Comparison of ENCODE assay signal across 17 cellular contexts in the genomic region with DNA sequence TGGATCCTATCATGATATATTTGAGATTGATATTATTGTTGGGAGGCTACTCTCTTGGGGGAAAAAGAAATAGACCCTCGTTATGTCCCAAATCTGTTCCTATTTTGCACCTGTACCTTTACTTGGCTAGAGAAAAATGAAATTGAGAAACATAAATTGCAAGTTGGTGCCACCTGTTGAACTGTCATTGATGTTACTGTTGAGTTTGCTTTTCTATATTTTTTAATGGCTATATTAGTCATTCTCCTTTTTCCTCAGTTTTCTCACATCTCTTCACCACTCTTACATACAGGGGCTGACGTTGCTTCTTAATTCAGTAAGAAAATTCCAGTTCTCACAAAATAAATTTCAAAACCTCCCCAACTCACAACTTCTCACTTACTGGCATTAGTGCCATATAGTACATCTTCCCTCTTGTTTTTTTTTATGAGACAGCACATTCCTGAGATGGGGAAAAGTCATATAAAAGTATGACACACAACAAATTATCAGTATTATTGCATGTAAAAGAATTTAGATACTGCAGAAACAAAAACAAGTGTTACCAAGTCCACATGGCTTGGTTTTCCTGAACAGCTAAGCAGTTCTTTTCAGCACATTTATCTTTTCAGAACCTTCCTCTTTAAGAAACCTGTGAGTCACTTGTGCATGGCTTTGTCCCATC.
DNase-seq lines count a peak whose midpoint lies in the region; ATAC-seq, FAIRE-seq and TF ChIP-seq lines count a peak whose summit lies in the region.
"Had no signal": no experiment of that assay in that cellular context is flagged by ENCODE, and none has a peak within 500 bp of the region (broad histone marks: within the 10 kb centered on the region; RNA-seq: fewer than 3 reads in every experiment).

No MANE protein-coding gene starts in this region.

- no peak for TF ChIP-seq POLR2A in endothelial cell of umbilical vein (IDR thresholded peaks at IDR 0.05; ENCODE audit: low read depth, low read length)

- peak; percentile 53 for FAIRE-seq in endothelial cell of umbilical vein (lab: Jason Lieb, UNC)

- H2AFZ ChIP-seq in OCI-LY3 (ENCODE audit: low read depth, low read length): no peak overlapping the region
- no peak overlapping the region for H2AFZ ChIP-seq in endothelial cell of umbilical vein (ENCODE audit: low read depth, low read length)
- H2AFZ ChIP-seq in smooth muscle cell (ENCODE audit: low read depth): no peak overlapping the region

- 60% methylated on average over 2 of the region's 2 CpGs for WGBS in smooth muscle cell (ENCODE audit: low lambda C conversion rate)

- dilution Hi-C loops in endothelial cell of umbilical vein (cut with MboI; ENCODE audit: extremely low pct_ligation_motif_present, low sequenced_read_pairs): no loop called here

- ATAC-seq in GM19324 (IDR thresholded peaks at IDR 0.05; ENCODE audit: low FRiP score, unreplicated experiment): no peak
- ATAC-seq: heart right ventricle had no signal

- no peaks in the 10 kb centered on the region for H3K9me1 ChIP-seq in endothelial cell of umbilical vein (replicated peaks; ENCODE audit: control insufficient read depth, extremely low read depth, insufficient read depth, low read length)

- intact Hi-C loops in endothelial cell of umbilical vein (cut with micrococcal nuclease): no loop called here

- H3K9ac ChIP-seq in OCI-LY3 (ENCODE audit: low read length) (no peak overlapping the region), endothelial cell of umbilical vein (replicated peaks; ENCODE audit: extremely low read depth, insufficient read depth, low read length) (no peak overlapping the region), smooth muscle cell (ENCODE audit: low read depth) (no peak overlapping the region)

- H3K9me3 ChIP-seq in OCI-LY3 (ENCODE audit: insufficient read depth, low read length): peaks cover 3% of the 10 kb centered on the region; the same call in 1 of the 2 replicates
- no peaks in the 10 kb centered on the region for H3K9me3 ChIP-seq in endothelial cell of umbilical vein (replicated peaks; ENCODE audit: control insufficient read depth, insufficient read depth, low read length)
- H3K9me3 ChIP-seq in smooth muscle cell (replicated peaks; ENCODE audit: low read depth): no peaks in the 10 kb centered on the region

- H3K27ac ChIP-seq in OCI-LY3 (ENCODE audit: low read length) (no peak overlapping the region), endothelial cell of umbilical vein (ENCODE audit: insufficient read depth, low read depth, low read length) (no peak overlapping the region), smooth muscle cell (ENCODE audit: low read depth) (no peak overlapping the region)
- H3K27ac ChIP-seq: heart right ventricle, RWPE1 had no signal

- H3F3A ChIP-seq in smooth muscle cell (ENCODE audit: low read depth): peaks cover 6% of the 10 kb centered on the region

- no peaks in the 10 kb centered on the region for H3K79me2 ChIP-seq in OCI-LY3 (ENCODE audit: low read length)
- H3K79me2 ChIP-seq in endothelial cell of umbilical vein (ENCODE audit: control insufficient read depth, insufficient read depth, low read length): no peaks in the 10 kb centered on the region
- H3K79me2 ChIP-seq in smooth muscle cell (ENCODE audit: low read depth): no peaks in the 10 kb centered on the region

- peak; percentile 30; the same call in 1 of the 2 replicates for TF ChIP-seq CTCF in OCI-LY3 (IDR thresholded peaks at IDR 0.05; ENCODE audit: low read depth, low read length)
- TF ChIP-seq CTCF in endothelial cell of umbilical vein (IDR thresholded peaks at IDR 0.05; ENCODE audit: extremely low read depth in 1 of 2, insufficient read depth in 1 of 2, low read depth in 1 of 2, low read length in 2 of 2): no peak
- TF ChIP-seq CTCF in smooth muscle cell (IDR thresholded peaks at IDR 0.05; ENCODE audit: borderline replicate concordance, insufficient read depth, poor library complexity, severe bottlenecking): no peak

- H3K4me1 ChIP-seq in OCI-LY3 (ENCODE audit: low read length): no peaks in the 10 kb centered on the region
- no peaks in the 10 kb centered on the region for H3K4me1 ChIP-seq in endothelial cell of umbilical vein (ENCODE audit: control insufficient read depth, extremely low read depth, insufficient read depth, low read length)
- H3K4me1 ChIP-seq in smooth muscle cell (ENCODE audit: low read depth): peaks cover 4% of the 10 kb centered on the region
- H3K4me1 ChIP-seq: heart right ventricle had no signal

- H3K4me3 ChIP-seq in OCI-LY3 (ENCODE audit: low read length) (no peak overlapping the region), endothelial cell of umbilical vein (replicated peaks in 1 of 3; ENCODE audit: insufficient read depth in 1 of 3, low read depth in 1 of 3, low read length in 3 of 3) (no peak overlapping the region), smooth muscle cell (no peak overlapping the region)
- H3K4me3 ChIP-seq: heart right ventricle had no signal

- H4K20me1 ChIP-seq in OCI-LY3 (ENCODE audit: insufficient read depth, low read length) (no peaks in the 10 kb centered on the region), endothelial cell of umbilical vein (replicated peaks; ENCODE audit: control insufficient read depth, extremely low read depth, insufficient read depth, low read length) (no peaks in the 10 kb centered on the region), smooth muscle cell (ENCODE audit: low read depth) (no peaks in the 10 kb centered on the region)

- H3K36me3 ChIP-seq in OCI-LY3 (replicated peaks; ENCODE audit: low read depth, low read length): no peaks in the 10 kb centered on the region
- no peaks in the 10 kb centered on the region for H3K36me3 ChIP-seq in endothelial cell of umbilical vein (ENCODE audit: control insufficient read depth in 2 of 2, extremely low read depth in 1 of 2, insufficient read depth in 2 of 2, low read length in 2 of 2)
- H3K36me3 ChIP-seq in smooth muscle cell (ENCODE audit: low read depth): no peaks in the 10 kb centered on the region
- H3K36me3 ChIP-seq: heart right ventricle had no signal

- DNase-seq in GM04504 (ENCODE audit: low read depth) (peak; percentile 92), endothelial cell of umbilical vein (ENCODE audit: low read depth, low spot score) (peak; percentile 34), non-pigmented ciliary epithelial cell (ENCODE audit: low read depth) (peak; percentile 30), NCI-H510A treated with DMSO at 0.1 percent for 48 hours (lab: John Stamatoyannopoulos, UW) (no peak), smooth muscle cell (lab: John Stamatoyannopoulos, UW; ENCODE audit: unreplicated experiment) (no peak), RKO (ENCODE audit: low spot score) (no peak)
- DNase-seq: activated CD4-positive, alpha-beta T cell treated with anti-CD3 and anti-CD28 coated beads for 48 hours; central memory CD4-positive, alpha-beta T cell; endodermal cell; GDM1; NCI-H1930; NCI-H526 treated with DMSO at 0.1 percent for 48 hours; T-helper 2 cell had no signal

- BruUV-seq in endothelial cell of umbilical vein (replicated peaks; lab: Mats Ljungman, UMichigan): no TSS peak

- POLR2A ChIA-PET in endothelial cell of umbilical vein (lab: Charles Lee): no interaction called here

- CTCF ChIA-PET in endothelial cell of umbilical vein (lab: Charles Lee): no interaction called here

- H3K27me3 ChIP-seq in OCI-LY3 (ENCODE audit: low read depth, low read length) (no peaks in the 10 kb centered on the region), endothelial cell of umbilical vein (ENCODE audit: control insufficient read depth in 2 of 2, insufficient read depth in 2 of 2, low read length in 2 of 2) (no peaks in the 10 kb centered on the region), smooth muscle cell (ENCODE audit: low read depth) (no peaks in the 10 kb centered on the region)
- H3K27me3 ChIP-seq: heart right ventricle had no signal

- H3K4me2 ChIP-seq in OCI-LY3 (ENCODE audit: low read length) (no peak overlapping the region), endothelial cell of umbilical vein (ENCODE audit: insufficient read depth, low read length) (no peak overlapping the region), smooth muscle cell (no peak overlapping the region)

TF ChIP-seq in endothelial cell of umbilical vein, 7 proteins besides CTCF, POLR2A, EP300 and RAD21:
- TF ChIP-seq FOS (IDR thresholded peaks at IDR 0.05; ENCODE audit: borderline replicate concordance, insufficient read depth, low read length): no peak
- no peak for TF ChIP-seq POLR2AphosphoS5 (IDR thresholded peaks at IDR 0.05; ENCODE audit: insufficient read depth, low read depth, low read length)
- no peak for TF ChIP-seq JUN (IDR thresholded peaks at IDR 0.05; ENCODE audit: borderline replicate concordance, insufficient read depth, insufficient read length, low read depth)

Comparison
In these comparisons a context has a peak if more than half of its experiments do, and no peak if none do; other contexts are left out.
1. DNase-seq: peak in GM04504 (single experiment), endothelial cell of umbilical vein (single experiment) and non-pigmented ciliary epithelial cell (single experiment); none in NCI-H510A treated with DMSO at 0.1 percent for 48 hours (single experiment), smooth muscle cell (single experiment) and RKO (single experiment).